ENCODE assay signal across 2 cellular contexts in the genomic region with DNA sequence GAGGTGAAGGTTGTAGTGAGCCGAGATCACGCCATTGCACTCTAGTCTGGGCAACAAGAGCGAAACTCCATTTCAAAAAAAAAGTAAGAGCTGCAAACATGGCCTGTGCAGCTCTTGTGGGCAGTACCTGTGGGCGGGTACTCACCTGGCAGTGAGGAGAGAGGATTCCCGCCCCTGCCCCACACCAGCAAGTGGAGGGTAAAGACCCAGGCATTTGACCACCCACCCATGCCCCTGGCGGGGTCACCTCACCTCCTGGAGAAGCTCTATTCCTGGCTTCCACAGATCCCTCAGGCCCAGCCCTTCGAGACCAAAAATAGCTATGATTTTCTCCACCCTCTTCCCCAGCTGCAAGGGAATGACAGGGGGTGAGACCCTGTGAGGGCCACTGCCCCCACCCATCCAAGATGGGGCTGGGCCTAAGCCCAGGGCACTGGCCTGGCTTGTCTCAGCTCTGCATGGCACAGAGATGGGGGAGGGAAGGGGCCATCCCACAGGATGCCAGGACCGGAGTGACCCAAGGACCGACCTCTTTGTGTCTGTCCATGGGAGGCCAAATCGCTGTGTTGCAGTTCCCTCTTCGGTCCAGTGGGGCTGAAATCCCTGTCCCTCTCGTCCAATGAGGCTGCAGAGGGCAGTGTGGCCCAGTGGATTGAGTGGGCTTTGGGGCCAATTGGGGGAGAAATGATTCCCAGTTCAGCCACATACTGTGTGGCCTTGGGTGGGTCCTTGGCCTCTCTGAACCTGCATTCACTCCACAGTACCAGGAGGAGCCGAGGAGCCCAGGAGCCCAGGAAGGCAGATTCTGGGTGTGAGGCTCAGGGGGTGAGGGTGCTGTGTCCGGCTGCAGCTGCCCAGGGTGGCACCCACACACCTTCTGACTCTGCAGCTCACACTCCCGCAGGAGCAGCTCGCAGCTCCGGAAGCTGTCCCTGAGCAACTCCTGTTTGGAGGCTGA.
TF ChIP-seq lines count a peak whose summit lies in the region.

No MANE protein-coding gene starts in this region.

TF ChIP-seq in HEK293, 187 proteins besides CTCF, POLR2A, EP300 and RAD21:
- TF ChIP-seq ZFHX2 (tag by site-specific recombination; conservative IDR thresholded peaks at IDR 0.05) (0 out of 2 replicates have a peak, but pooled peaks have one; percentile 12), ZNF266 (tag by site-specific recombination; IDR thresholded peaks at IDR 0.05; ENCODE audit: low read depth) (no peak)

TF ChIP-seq in K562, 482 proteins besides CTCF, POLR2A, EP300 and RAD21:
- TF ChIP-seq, protein P1, sequence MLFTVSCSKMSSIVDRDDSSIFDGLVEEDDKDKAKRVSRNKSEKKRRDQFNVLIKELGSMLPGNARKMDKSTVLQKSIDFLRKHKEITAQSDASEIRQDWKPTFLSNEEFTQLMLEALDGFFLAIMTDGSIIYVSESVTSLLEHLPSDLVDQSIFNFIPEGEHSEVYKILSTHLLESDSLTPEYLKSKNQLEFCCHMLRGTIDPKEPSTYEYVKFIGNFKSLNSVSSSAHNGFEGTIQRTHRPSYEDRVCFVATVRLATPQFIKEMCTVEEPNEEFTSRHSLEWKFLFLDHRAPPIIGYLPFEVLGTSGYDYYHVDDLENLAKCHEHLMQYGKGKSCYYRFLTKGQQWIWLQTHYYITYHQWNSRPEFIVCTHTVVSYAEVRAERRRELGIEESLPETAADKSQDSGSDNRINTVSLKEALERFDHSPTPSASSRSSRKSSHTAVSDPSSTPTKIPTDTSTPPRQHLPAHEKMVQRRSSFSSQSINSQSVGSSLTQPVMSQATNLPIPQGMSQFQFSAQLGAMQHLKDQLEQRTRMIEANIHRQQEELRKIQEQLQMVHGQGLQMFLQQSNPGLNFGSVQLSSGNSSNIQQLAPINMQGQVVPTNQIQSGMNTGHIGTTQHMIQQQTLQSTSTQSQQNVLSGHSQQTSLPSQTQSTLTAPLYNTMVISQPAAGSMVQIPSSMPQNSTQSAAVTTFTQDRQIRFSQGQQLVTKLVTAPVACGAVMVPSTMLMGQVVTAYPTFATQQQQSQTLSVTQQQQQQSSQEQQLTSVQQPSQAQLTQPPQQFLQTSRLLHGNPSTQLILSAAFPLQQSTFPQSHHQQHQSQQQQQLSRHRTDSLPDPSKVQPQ (CRISPR knock-in tag; IDR thresholded peaks at IDR 0.05; ENCODE audit: borderline replicate concordance): no peak
- TF ChIP-seq ERF (CRISPR knock-in tag; IDR thresholded peaks at IDR 0.05) (no peak), MAFK (IDR thresholded peaks at IDR 0.05; ENCODE audit: low read length) (no peak), PYGO2 (tag; IDR thresholded peaks at IDR 0.05) (no peak), SMARCA5 (IDR thresholded peaks at IDR 0.05) (no peak), HNRNPL (IDR thresholded peaks at IDR 0.05; ENCODE audit: low read depth, low read length) (no peak), CC2D1A (IDR thresholded peaks at IDR 0.05) (peak; percentile 70; the same call in 1 of the 2 replicates), ZFP36 (IDR thresholded peaks at IDR 0.05; ENCODE audit: low read depth, low read length, partially characterized antibody) (peak; percentile 26), FOXP1 (CRISPR knock-in tag; IDR thresholded peaks at IDR 0.05) (no peak), LCOR (CRISPR knock-in tag; IDR thresholded peaks at IDR 0.05) (no peak), CBFB (CRISPR knock-in tag; IDR thresholded peaks at IDR 0.05) (no peak), DMBX1 (CRISPR knock-in tag; IDR thresholded peaks at IDR 0.05; ENCODE audit: borderline replicate concordance) (no peak), POLR2AphosphoS2 (IDR thresholded peaks at IDR 0.05; ENCODE audit: low read length) (no peak), JUN (IDR thresholded peaks at IDR 0.05; ENCODE audit: borderline replicate concordance, low read depth, low read length) (no peak), JUN (CRISPR knock-in tag; IDR thresholded peaks at IDR 0.05; ENCODE audit: borderline replicate concordance) (no peak), SRF (CRISPR knock-in tag; IDR thresholded peaks at IDR 0.05) (no peak), ATF7 (IDR thresholded peaks at IDR 0.05) (no peak), SRSF9 (IDR thresholded peaks at IDR 0.05; ENCODE audit: borderline replicate concordance, low read depth, low read length) (no peak), FOS (IDR thresholded peaks at IDR 0.05; ENCODE audit: extremely low read depth, insufficient read length) (no peak), KLF6 (CRISPR knock-in tag; IDR thresholded peaks at IDR 0.05; ENCODE audit: borderline replicate concordance) (no peak), RBM22 (IDR thresholded peaks at IDR 0.05; ENCODE audit: low read depth, low read length, poor library complexity, severe bottlenecking) (no peak)
- TF ChIP-seq, protein P2, sequence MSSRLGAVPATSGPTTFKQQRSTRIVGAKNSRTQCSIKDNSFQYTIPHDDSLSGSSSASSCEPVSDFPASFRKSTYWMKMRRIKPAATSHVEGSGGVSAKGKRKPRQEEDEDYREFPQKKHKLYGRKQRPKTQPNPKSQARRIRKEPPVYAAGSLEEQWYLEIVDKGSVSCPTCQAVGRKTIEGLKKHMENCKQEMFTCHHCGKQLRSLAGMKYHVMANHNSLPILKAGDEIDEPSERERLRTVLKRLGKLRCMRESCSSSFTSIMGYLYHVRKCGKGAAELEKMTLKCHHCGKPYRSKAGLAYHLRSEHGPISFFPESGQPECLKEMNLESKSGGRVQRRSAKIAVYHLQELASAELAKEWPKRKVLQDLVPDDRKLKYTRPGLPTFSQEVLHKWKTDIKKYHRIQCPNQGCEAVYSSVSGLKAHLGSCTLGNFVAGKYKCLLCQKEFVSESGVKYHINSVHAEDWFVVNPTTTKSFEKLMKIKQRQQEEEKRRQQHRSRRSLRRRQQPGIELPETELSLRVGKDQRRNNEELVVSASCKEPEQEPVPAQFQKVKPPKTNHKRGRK (tag; IDR thresholded peaks at IDR 0.05): no peak
- TF ChIP-seq, protein P3, sequence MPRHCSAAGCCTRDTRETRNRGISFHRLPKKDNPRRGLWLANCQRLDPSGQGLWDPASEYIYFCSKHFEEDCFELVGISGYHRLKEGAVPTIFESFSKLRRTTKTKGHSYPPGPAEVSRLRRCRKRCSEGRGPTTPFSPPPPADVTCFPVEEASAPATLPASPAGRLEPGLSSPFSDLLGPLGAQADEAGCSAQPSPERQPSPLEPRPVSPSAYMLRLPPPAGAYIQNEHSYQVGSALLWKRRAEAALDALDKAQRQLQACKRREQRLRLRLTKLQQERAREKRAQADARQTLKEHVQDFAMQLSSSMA (CRISPR knock-in tag; IDR thresholded peaks at IDR 0.05): no peak
- TF ChIP-seq, protein P4, sequence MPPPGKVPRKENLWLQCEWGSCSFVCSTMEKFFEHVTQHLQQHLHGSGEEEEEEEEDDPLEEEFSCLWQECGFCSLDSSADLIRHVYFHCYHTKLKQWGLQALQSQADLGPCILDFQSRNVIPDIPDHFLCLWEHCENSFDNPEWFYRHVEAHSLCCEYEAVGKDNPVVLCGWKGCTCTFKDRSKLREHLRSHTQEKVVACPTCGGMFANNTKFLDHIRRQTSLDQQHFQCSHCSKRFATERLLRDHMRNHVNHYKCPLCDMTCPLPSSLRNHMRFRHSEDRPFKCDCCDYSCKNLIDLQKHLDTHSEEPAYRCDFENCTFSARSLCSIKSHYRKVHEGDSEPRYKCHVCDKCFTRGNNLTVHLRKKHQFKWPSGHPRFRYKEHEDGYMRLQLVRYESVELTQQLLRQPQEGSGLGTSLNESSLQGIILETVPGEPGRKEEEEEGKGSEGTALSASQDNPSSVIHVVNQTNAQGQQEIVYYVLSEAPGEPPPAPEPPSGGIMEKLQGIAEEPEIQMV (tag; conservative IDR thresholded peaks at IDR 0.05; ENCODE audit: low read depth): peak; percentile 82; the same call in 1 of the 2 replicates
- TF ChIP-seq, protein P5, sequence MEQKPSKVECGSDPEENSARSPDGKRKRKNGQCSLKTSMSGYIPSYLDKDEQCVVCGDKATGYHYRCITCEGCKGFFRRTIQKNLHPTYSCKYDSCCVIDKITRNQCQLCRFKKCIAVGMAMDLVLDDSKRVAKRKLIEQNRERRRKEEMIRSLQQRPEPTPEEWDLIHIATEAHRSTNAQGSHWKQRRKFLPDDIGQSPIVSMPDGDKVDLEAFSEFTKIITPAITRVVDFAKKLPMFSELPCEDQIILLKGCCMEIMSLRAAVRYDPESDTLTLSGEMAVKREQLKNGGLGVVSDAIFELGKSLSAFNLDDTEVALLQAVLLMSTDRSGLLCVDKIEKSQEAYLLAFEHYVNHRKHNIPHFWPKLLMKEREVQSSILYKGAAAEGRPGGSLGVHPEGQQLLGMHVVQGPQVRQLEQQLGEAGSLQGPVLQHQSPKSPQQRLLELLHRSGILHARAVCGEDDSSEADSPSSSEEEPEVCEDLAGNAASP (IDR thresholded peaks at IDR 0.05): no peak
- TF ChIP-seq, protein P6, sequence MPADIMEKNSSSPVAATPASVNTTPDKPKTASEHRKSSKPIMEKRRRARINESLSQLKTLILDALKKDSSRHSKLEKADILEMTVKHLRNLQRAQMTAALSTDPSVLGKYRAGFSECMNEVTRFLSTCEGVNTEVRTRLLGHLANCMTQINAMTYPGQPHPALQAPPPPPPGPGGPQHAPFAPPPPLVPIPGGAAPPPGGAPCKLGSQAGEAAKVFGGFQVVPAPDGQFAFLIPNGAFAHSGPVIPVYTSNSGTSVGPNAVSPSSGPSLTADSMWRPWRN (IDR thresholded peaks at IDR 0.05; ENCODE audit: low read depth): no peak
- TF ChIP-seq, protein P7, sequence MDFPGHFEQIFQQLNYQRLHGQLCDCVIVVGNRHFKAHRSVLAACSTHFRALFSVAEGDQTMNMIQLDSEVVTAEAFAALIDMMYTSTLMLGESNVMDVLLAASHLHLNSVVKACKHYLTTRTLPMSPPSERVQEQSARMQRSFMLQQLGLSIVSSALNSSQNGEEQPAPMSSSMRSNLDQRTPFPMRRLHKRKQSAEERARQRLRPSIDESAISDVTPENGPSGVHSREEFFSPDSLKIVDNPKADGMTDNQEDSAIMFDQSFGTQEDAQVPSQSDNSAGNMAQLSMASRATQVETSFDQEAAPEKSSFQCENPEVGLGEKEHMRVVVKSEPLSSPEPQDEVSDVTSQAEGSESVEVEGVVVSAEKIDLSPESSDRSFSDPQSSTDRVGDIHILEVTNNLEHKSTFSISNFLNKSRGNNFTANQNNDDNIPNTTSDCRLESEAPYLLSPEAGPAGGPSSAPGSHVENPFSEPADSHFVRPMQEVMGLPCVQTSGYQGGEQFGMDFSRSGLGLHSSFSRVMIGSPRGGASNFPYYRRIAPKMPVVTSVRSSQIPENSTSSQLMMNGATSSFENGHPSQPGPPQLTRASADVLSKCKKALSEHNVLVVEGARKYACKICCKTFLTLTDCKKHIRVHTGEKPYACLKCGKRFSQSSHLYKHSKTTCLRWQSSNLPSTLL (IDR thresholded peaks at IDR 0.05): peak; percentile 85
